Comparison of ENCODE assay signal across 8 cellular contexts in the genomic region with DNA sequence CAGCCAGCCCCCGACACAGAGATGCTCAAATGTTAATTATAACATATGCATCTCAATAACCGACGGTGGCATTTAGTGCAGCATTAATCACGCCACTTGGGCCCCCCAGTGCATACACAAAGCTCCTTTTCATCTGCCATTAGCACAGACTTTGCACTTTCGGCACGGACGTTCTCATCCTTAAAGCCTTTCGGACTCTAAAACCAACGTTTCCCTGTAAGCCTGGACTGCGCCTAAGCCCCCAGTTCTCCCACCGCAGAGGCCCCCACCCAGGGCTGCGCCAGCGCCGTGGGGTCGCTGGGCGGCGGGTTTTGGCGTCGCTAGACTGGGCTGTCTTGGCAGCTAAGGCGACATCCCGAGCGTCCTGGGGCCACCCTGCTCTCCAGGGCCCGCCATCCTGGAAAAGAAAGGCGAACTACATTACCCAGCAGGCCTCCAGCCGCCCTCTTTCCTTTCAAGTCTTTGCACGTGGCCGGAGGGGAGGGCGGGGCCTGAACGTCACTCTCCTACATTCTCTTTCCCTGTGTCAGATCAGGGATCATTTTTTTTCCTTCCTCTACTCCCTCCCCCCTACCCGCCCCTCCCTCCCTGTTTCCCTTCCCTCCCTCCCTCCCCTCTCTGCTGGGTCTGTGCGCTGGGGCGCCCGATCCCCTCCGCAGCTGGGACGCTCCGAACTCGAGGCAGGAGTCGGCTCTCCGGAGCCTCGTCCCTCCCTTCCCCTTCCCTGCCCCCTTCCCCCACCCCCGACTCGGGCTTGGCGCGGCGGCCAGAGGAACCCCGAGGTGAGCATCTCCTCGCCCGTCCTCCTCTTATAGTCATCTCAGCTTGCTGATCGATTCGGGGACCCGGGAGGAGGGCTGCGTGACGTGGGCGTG. TPM values are rescaled to one million over a fixed set of nuclear protein-coding genes. Genes with fewer than 3 reads are reported as not detected.
DNase-seq lines count a peak whose midpoint lies in the region; ATAC-seq and TF ChIP-seq lines count a peak whose summit lies in the region.

A gene (plus strand): TSS at position 501 of the 875 bp plus-strand sequence. CDS start 80,535 bp downstream, outside the sequence.

- H3K4me1 Mint-ChIP-seq in endothelial cell (ENCODE audit: unreplicated experiment): peaks cover 22% of the 10 kb centered on the region

- peaks cover 5% of the 10 kb centered on the region for H3K27me3 Mint-ChIP-seq in endothelial cell (ENCODE audit: unreplicated experiment)

- DNase-seq in COR-L47 (lab: John Stamatoyannopoulos, UW): peak; percentile 98
- DNase-seq in HS-5 (ENCODE audit: low read depth): peak; percentile 60
- DNase-seq in NOMO-1 (lab: John Stamatoyannopoulos, UW; ENCODE audit: unreplicated experiment in 2 of 2): peak; percentile 81 to 86
- peak; percentile 61 for DNase-seq in activated CD8-positive, alpha-beta memory T cell treated with anti-CD3 and anti-CD28 coated beads, Interleukin-2, amount 50 U/mL, for 4 hours
- DNase-seq in endothelial cell (ENCODE audit: low spot score): peak; percentile 90
- DNase-seq in mesenteric fat pad (ENCODE audit: low spot score): peak; percentile 96
- peak; percentile 29 to 32 for DNase-seq in stimulated activated CD8-positive, alpha-beta memory T cell treated with anti-CD3 and anti-CD28 coated beads, Interleukin-15, amount 100 ng/mL, for 4 hours (ENCODE audit: low read depth in 2 of 2)

- no peaks in the 10 kb centered on the region for H3K9me3 Mint-ChIP-seq in endothelial cell (ENCODE audit: unreplicated experiment)

- ATAC-seq in GM21360 (IDR thresholded peaks at IDR 0.05; ENCODE audit: unreplicated experiment): peak; percentile 68

- TF ChIP-seq CTCF in endothelial cell (IDR thresholded peaks at IDR 0.05; ENCODE audit: unreplicated experiment): no peak

- H3K27ac Mint-ChIP-seq in endothelial cell (ENCODE audit: unreplicated experiment): no peak within 1 kb of the TSS

- no peaks in the 10 kb centered on the region for H3K36me3 Mint-ChIP-seq in endothelial cell (ENCODE audit: low read depth, unreplicated experiment)

- H3K4me3 Mint-ChIP-seq in endothelial cell (ENCODE audit: unreplicated experiment): peak within 1 kb of the TSS; percentile 91

RNA-seq across cellular contexts. Expression of the gene that starts here (rescaled TPM):
- total RNA-seq in endothelial cell (ENCODE audit: unreplicated experiment) (51.5 TPM), mesenteric fat pad (196 TPM)

Comparison
In these comparisons a context has a peak if more than half of its experiments do, and no peak if none do; other contexts are left out.
1. Peak in every context shown above with its lines: DNase-seq and ATAC-seq.
2. DNase-seq: peak in every context shown above with its lines; median percentile 98 in COR-L47; 96 in mesenteric fat pad; 90 in endothelial cell; 84 in NOMO-1; 61 in activated CD8-positive, alpha-beta memory T cell treated with anti-CD3 and anti-CD28 coated beads, Interleukin-2, amount 50 U/mL, for 4 hours; 60 in HS-5; 30 in stimulated activated CD8-positive, alpha-beta memory T cell treated with anti-CD3 and anti-CD28 coated beads, Interleukin-15, amount 100 ng/mL, for 4 hours.